Comparison of ENCODE assay signal across 20 cellular contexts in genomic region chr10:49620286-49620810, GRCh38. TPM values are rescaled to one million over a fixed set of nuclear protein-coding genes. Genes with fewer than 3 reads are reported as not detected.
DNase-seq lines count a peak whose midpoint lies in the region; ATAC-seq and TF ChIP-seq lines count a peak whose summit lies in the region.
"Had no signal": no experiment of that assay in that cellular context is flagged by ENCODE, and none has a peak within 500 bp of the region (broad histone marks: within the 10 kb centered on the region; RNA-seq: fewer than 3 reads in every experiment).

No MANE protein-coding gene starts in this region.

- no peaks in the 10 kb centered on the region for H3K36me3 Mint-ChIP-seq in endodermal cell (ENCODE audit: low read depth)

- H3K27ac ChIP-seq in endodermal cell (ENCODE audit: low read depth, low read length): no peak overlapping the region
- H3K27ac ChIP-seq: KMS-11 had no signal

- no peaks in the 10 kb centered on the region for H3K4me1 Mint-ChIP-seq in endodermal cell

- DNase-seq in cardiac septum (ENCODE audit: low spot score) (peak; percentile 56), left cardiac atrium (no peak), endodermal cell (peak; percentile 32), posterior vena cava (ENCODE audit: low spot score) (peak; percentile 53), retina (no peak), NCI-H1436 treated with DMSO at 0.1 percent for 48 hours (lab: John Stamatoyannopoulos, UW) (no peak)
- DNase-seq: CD4-positive, alpha-beta T cell; DMS153; HCEC 1CT; NCI-H1417 treated with DMSO at 0.1 percent for 48 hours; NCI-H1930; NCI-H226; RPMI8226; SIG-M5 had no signal

- ATAC-seq in left cardiac atrium: no peak
- no peak for ATAC-seq in HG02981 (IDR thresholded peaks at IDR 0.05; ENCODE audit: unreplicated experiment)
- ATAC-seq in HG03280 (IDR thresholded peaks at IDR 0.05; ENCODE audit: unreplicated experiment): no peak
- ATAC-seq: GM12878 had no signal

- no peak overlapping the region for H3K9ac ChIP-seq in endodermal cell (ENCODE audit: extremely low read depth, low read length, poor library complexity, severe bottlenecking)
- H3K9ac ChIP-seq: KMS-11 had no signal

- H3K27me3 ChIP-seq in endodermal cell (ENCODE audit: control insufficient read depth, insufficient read depth, low read length, poor library complexity, severe bottlenecking): peaks cover 57% of the 10 kb centered on the region
- H3K27me3 ChIP-seq: BE2C had no signal

- no peak overlapping the region for H3K4me3 ChIP-seq in endodermal cell (ENCODE audit: low read length)
- H3K4me3 ChIP-seq: GM12878, GM23338 had no signal

- H3K27me3 Mint-ChIP-seq in endodermal cell (ENCODE audit: insufficient read depth): peaks cover 75% of the 10 kb centered on the region

- H3K36me3 ChIP-seq in endodermal cell (ENCODE audit: control insufficient read depth, insufficient read depth, low read length): no peaks in the 10 kb centered on the region
- H3K36me3 ChIP-seq: BE2C had no signal

- intact Hi-C loops in cardiac septum (cut with DNase I) (no loop called here), left cardiac atrium (cut with DNase I) (no loop called here), posterior vena cava (cut with DNase I) (no loop called here)

- no peaks in the 10 kb centered on the region for H3K9me3 Mint-ChIP-seq in endodermal cell
- H3K9me3 Mint-ChIP-seq: CD4-positive, alpha-beta T cell; GM23338 had no signal

- TF ChIP-seq CTCF in endodermal cell (conservative IDR thresholded peaks at IDR 0.05): no peak

- no peaks in the 10 kb centered on the region for H3K4me1 ChIP-seq in endodermal cell (ENCODE audit: control insufficient read depth, insufficient read depth, low read length)

- no peak overlapping the region for H3K27ac Mint-ChIP-seq in endodermal cell
- H3K27ac Mint-ChIP-seq: CD4-positive, alpha-beta T cell; GM23338 had no signal

- WGBS in endodermal cell (ENCODE audit: insufficient coverage in 1 of 2, insufficient read length in 1 of 2), 2 experiments: 87 to 90% methylated on average over 4 to 12 of the region's 12 CpGs

- H3K9me3 ChIP-seq in endodermal cell (ENCODE audit: control insufficient read depth, low read length): no peaks in the 10 kb centered on the region
- H3K9me3 ChIP-seq: BE2C had no signal

- H3K4me3 Mint-ChIP-seq in endodermal cell: no peak overlapping the region
- H3K4me3 Mint-ChIP-seq: CD4-positive, alpha-beta T cell; GM23338 had no signal

RNA-seq across cellular contexts. Expression of gene CHAT, which starts 6.5 kb away (rescaled TPM):
- total RNA-seq in cardiac septum: not detected
- not detected for total RNA-seq in left cardiac atrium
- total RNA-seq in endodermal cell: not detected
- polyA plus RNA-seq in endodermal cell (2013, experiment 1 of 2): 1.1 TPM
- 1.1 TPM for polyA plus RNA-seq in endodermal cell (2013, experiment 2 of 2)
- total RNA-seq in posterior vena cava: not detected
- total RNA-seq: CD4-positive, alpha-beta T cell; GM12878; GM23338 had no signal
- polyA plus RNA-seq: GM12878, GM23338 had no signal

RNA-seq across cellular contexts. Expression of gene SLC18A3, which starts 10.2 kb away (rescaled TPM):
- total RNA-seq in cardiac septum: not detected
- not detected for total RNA-seq in left cardiac atrium
- not detected for total RNA-seq in endodermal cell
- 2.6 TPM for polyA plus RNA-seq in endodermal cell (2013, experiment 1 of 2)
- polyA plus RNA-seq in endodermal cell (2013, experiment 2 of 2): 2.5 TPM
- total RNA-seq in posterior vena cava: not detected
- total RNA-seq: CD4-positive, alpha-beta T cell; GM12878; GM23338 had no signal
- polyA plus RNA-seq: GM12878 had no signal

RNA-seq across cellular contexts. Expression of gene C10orf53, which starts 59.1 kb away (rescaled TPM):
- total RNA-seq in cardiac septum (not detected), left cardiac atrium (not detected), endodermal cell (not detected), posterior vena cava (not detected)
- not detected for polyA plus RNA-seq in endodermal cell (2013, experiment 1 of 2)
- polyA plus RNA-seq in endodermal cell (2013, experiment 2 of 2): not detected
- total RNA-seq: CD4-positive, alpha-beta T cell; GM12878; GM23338 had no signal
- polyA plus RNA-seq: GM12878, GM23338 had no signal

Comparison
In these comparisons a context has a peak if more than half of its experiments do, and no peak if none do; other contexts are left out.
1. DNase-seq: peak in cardiac septum (single experiment), endodermal cell (single experiment) and posterior vena cava (single experiment); none in left cardiac atrium (single experiment), retina (single experiment) and NCI-H1436 treated with DMSO at 0.1 percent for 48 hours (single experiment).